ENCODE assay signal across 8 cellular contexts in the genomic region with DNA sequence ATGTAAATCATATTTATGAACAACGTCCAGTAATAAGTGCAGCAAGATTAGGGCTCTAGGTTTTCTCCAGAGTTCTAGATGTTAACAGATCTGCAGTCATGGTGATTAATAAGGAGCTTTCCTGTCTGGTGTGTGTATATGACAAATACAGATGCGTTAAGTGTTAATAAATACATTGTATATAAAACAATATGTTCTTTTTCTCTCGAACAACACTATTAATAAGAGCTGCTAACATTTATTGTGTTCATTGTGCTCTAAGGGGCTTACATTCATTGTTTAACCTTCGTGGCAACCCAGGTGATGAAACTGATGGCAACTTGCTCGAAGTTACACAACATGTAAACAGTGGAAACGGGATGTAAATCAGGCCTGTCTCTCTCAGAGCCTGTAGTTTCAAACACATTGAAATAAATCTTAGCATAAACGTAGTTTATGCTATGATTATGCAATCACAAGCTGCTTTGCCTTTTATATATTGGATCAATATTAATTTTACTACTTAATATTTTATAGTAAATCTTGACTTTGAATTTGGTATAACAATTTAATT. TPM values are rescaled to one million over a fixed set of nuclear protein-coding genes. Genes with fewer than 3 reads are reported as not detected.
DNase-seq lines count a peak whose midpoint lies in the region; ATAC-seq and TF ChIP-seq lines count a peak whose summit lies in the region.

No MANE protein-coding gene starts in this region.

- no peak for ATAC-seq in GM19324 (IDR thresholded peaks at IDR 0.05; ENCODE audit: low FRiP score, unreplicated experiment)

- no peak for TF ChIP-seq CTCF in neutrophil (IDR thresholded peaks at IDR 0.05)

- H3K27ac ChIP-seq in neutrophil = no peak overlapping the region

- H3K9me3 ChIP-seq in ES-I3 (ENCODE audit: control insufficient read depth, insufficient read depth, low read length) = no peaks in the 10 kb centered on the region
- no peaks in the 10 kb centered on the region for H3K9me3 ChIP-seq in endocrine pancreas (ENCODE audit: control insufficient read depth, low read length)
- H3K9me3 ChIP-seq in neutrophil = no peaks in the 10 kb centered on the region

- H3K36me3 ChIP-seq in ES-I3 (ENCODE audit: insufficient read depth, low read length) = no peaks in the 10 kb centered on the region
- H3K36me3 ChIP-seq in endocrine pancreas (ENCODE audit: control insufficient read depth, insufficient read depth, low read length) = no peaks in the 10 kb centered on the region
- H3K36me3 ChIP-seq in neutrophil = no peaks in the 10 kb centered on the region

- DNase-seq in NCI-H460 (ENCODE audit: extremely low read depth, low read depth) = peak; percentile 88
- no peak for DNase-seq in stimulated activated naive CD4-positive, alpha-beta T cell treated with Interleukin-2 at 50 U/mL for 16 hours (lab: John Stamatoyannopoulos, UW)
- DNase-seq in nucleus accumbens (lab: John Stamatoyannopoulos, UW) = no peak
- no peak for DNase-seq in GDM1 (lab: John Stamatoyannopoulos, UW)

- H3K27me3 ChIP-seq in endocrine pancreas (ENCODE audit: control insufficient read depth, insufficient read depth, low read length) = no peaks in the 10 kb centered on the region
- peaks cover 29% of the 10 kb centered on the region for H3K27me3 ChIP-seq in neutrophil

- peak overlapping the region; percentile 74 for H3K4me3 ChIP-seq in endocrine pancreas (ENCODE audit: control insufficient read depth, insufficient read depth, low read length)
- peak overlapping the region; percentile 61 to 71 for H3K4me3 ChIP-seq in neutrophil (ENCODE audit: low read depth in 1 of 2, low read length in 1 of 2)

- H3K4me1 ChIP-seq in ES-I3 (ENCODE audit: insufficient read depth, low read length) = peaks cover 8% of the 10 kb centered on the region; the same call in 1 of the 2 replicates
- peaks cover 8% of the 10 kb centered on the region for H3K4me1 ChIP-seq in endocrine pancreas (ENCODE audit: control insufficient read depth, insufficient read depth, low read length)
- H3K4me1 ChIP-seq in neutrophil (ENCODE audit: control insufficient read depth in 1 of 2, insufficient read depth in 1 of 2, low read depth in 1 of 2, low read length in 1 of 2) = peaks cover 17 to 19% of the 10 kb centered on the region in 2 experiments

- peak overlapping the region; percentile 89 for H3K9ac ChIP-seq in ES-I3 (ENCODE audit: low read depth, low read length)
- peak overlapping the region; percentile 6 for H3K9ac ChIP-seq in endocrine pancreas (ENCODE audit: control insufficient read depth, insufficient read depth, low read length)

RNA-seq across cellular contexts. Expression of a gene that starts 0.5 kb away (rescaled TPM):
- 69.0 and 74.9 TPM in 2 replicates for total RNA-seq in NCI-H460 (2014; rRNA removed; shearing (Covaris generic))
- polyA plus RNA-seq in NCI-H460 (2014; cell fraction: nucleus; rRNA removed) = 3.1 and 5.0 TPM in 2 replicates

RNA-seq across cellular contexts. Expression of a gene that starts 54.5 kb away (rescaled TPM):
- 70.0 and 73.1 TPM in 2 replicates for total RNA-seq in NCI-H460 (2014; rRNA removed; shearing (Covaris generic))
- 39.7 and 67.1 TPM in 2 replicates for polyA plus RNA-seq in NCI-H460 (2014; cell fraction: nucleus; rRNA removed)
